Comparison of ENCODE assay signal across 1 cellular context in the genomic region with DNA sequence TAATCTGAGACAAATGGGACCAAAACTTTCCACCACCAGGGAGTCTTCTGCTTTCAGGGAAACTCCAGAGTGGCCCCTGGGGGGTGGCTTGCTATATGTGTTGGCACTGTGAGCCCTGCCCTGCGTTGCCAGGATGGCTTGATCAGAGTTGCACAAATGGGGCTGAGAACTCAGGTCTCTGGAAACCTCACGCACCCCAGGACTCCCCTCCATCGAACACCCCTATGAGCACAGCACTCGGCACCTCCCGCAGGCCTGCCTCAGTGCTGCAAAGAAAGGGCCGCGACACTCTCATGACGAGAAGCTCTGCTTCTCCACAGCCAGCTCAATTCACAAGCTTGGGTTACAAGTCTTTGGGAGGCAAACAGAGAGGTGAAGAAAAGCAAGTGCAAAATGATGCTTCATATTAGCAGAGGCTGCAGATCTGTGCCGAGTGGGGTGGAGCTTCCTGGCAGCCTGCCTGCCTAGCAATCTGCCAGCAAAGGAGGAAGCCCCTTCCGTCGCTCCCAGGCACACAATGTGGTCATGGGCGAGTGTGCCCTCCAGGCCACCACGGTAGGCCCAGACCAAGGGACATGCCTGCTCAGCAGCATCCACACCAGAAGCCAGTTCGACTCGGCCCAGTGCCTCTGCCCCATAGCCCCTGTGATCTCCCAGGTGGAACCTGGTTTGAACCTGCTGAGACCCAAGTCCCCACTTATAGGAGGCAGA.
A peak's percentile ranks its signal among the peaks of the same experiment; 100 is the strongest.
TF ChIP-seq lines count a peak whose summit lies in the region.

No MANE protein-coding gene starts in this region.

TF ChIP-seq in GM12878, 131 proteins besides CTCF, POLR2A, EP300 and RAD21 (continued from another document):
- TF ChIP-seq, protein P1, sequence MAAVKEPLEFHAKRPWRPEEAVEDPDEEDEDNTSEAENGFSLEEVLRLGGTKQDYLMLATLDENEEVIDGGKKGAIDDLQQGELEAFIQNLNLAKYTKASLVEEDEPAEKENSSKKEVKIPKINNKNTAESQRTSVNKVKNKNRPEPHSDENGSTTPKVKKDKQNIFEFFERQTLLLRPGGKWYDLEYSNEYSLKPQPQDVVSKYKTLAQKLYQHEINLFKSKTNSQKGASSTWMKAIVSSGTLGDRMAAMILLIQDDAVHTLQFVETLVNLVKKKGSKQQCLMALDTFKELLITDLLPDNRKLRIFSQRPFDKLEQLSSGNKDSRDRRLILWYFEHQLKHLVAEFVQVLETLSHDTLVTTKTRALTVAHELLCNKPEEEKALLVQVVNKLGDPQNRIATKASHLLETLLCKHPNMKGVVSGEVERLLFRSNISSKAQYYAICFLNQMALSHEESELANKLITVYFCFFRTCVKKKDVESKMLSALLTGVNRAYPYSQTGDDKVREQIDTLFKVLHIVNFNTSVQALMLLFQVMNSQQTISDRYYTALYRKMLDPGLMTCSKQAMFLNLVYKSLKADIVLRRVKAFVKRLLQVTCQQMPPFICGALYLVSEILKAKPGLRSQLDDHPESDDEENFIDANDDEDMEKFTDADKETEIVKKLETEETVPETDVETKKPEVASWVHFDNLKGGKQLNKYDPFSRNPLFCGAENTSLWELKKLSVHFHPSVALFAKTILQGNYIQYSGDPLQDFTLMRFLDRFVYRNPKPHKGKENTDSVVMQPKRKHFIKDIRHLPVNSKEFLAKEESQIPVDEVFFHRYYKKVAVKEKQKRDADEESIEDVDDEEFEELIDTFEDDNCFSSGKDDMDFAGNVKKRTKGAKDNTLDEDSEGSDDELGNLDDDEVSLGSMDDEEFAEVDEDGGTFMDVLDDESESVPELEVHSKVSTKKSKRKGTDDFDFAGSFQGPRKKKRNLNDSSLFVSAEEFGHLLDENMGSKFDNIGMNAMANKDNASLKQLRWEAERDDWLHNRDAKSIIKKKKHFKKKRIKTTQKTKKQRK (IDR thresholded peaks at IDR 0.05; ENCODE audit: low read depth, low read length) = no peak
- TF ChIP-seq TAF1 (IDR thresholded peaks at IDR 0.05; ENCODE audit: borderline replicate concordance, low read depth, low read length) (0 out of 2 replicates have a peak, but pooled peaks have one; percentile 63), MYC (IDR thresholded peaks at IDR 0.05; ENCODE audit: insufficient read depth, insufficient read length, insufficient replicate concordance, low read length, severe bottlenecking) (no peak), POLR2AphosphoS5 (IDR thresholded peaks at IDR 0.05; ENCODE audit: low read length) (peak; percentile 63), NR2C1 (IDR thresholded peaks at IDR 0.05) (no peak), BCL11A (IDR thresholded peaks at IDR 0.05; ENCODE audit: low read depth, low read length) (0 out of 2 replicates have a peak, but pooled peaks have one; percentile 1), DPF2 (IDR thresholded peaks at IDR 0.05) (0 out of 2 replicates have a peak, but pooled peaks have one; percentile 25), SIX5 (IDR thresholded peaks at IDR 0.05; ENCODE audit: low read depth, low read length, severe bottlenecking) (no peak), MEF2B (IDR thresholded peaks at IDR 0.05; ENCODE audit: partially characterized antibody, poor library complexity, severe bottlenecking) (peak; percentile 3), SPI1 (IDR thresholded peaks at IDR 0.05; ENCODE audit: borderline replicate concordance, insufficient read depth, low read depth, low read length) (peak; percentile 29), SRF (IDR thresholded peaks at IDR 0.05; ENCODE audit: low read depth in 2 of 2, low read length in 2 of 2) (no peak), BMI1 (IDR thresholded peaks at IDR 0.05; ENCODE audit: borderline replicate concordance) (0 out of 2 replicates have a peak, but pooled peaks have one; percentile 6), IRF4 (IDR thresholded peaks at IDR 0.05; ENCODE audit: low read depth, low read length) (0 out of 2 replicates have a peak, but pooled peaks have one; percentile 12)
- TF ChIP-seq, protein P2, sequence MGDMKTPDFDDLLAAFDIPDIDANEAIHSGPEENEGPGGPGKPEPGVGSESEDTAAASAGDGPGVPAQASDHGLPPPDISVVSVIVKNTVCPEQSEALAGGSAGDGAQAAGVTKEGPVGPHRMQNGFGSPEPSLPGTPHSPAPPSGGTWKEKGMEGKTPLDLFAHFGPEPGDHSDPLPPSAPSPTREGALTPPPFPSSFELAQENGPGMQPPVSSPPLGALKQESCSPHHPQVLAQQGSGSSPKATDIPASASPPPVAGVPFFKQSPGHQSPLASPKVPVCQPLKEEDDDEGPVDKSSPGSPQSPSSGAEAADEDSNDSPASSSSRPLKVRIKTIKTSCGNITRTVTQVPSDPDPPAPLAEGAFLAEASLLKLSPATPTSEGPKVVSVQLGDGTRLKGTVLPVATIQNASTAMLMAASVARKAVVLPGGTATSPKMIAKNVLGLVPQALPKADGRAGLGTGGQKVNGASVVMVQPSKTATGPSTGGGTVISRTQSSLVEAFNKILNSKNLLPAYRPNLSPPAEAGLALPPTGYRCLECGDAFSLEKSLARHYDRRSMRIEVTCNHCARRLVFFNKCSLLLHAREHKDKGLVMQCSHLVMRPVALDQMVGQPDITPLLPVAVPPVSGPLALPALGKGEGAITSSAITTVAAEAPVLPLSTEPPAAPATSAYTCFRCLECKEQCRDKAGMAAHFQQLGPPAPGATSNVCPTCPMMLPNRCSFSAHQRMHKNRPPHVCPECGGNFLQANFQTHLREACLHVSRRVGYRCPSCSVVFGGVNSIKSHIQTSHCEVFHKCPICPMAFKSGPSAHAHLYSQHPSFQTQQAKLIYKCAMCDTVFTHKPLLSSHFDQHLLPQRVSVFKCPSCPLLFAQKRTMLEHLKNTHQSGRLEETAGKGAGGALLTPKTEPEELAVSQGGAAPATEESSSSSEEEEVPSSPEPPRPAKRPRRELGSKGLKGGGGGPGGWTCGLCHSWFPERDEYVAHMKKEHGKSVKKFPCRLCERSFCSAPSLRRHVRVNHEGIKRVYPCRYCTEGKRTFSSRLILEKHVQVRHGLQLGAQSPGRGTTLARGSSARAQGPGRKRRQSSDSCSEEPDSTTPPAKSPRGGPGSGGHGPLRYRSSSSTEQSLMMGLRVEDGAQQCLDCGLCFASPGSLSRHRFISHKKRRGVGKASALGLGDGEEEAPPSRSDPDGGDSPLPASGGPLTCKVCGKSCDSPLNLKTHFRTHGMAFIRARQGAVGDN (IDR thresholded peaks at IDR 0.05) = peak; percentile 18; the same call in 1 of the 2 replicates
- TF ChIP-seq, protein P3, sequence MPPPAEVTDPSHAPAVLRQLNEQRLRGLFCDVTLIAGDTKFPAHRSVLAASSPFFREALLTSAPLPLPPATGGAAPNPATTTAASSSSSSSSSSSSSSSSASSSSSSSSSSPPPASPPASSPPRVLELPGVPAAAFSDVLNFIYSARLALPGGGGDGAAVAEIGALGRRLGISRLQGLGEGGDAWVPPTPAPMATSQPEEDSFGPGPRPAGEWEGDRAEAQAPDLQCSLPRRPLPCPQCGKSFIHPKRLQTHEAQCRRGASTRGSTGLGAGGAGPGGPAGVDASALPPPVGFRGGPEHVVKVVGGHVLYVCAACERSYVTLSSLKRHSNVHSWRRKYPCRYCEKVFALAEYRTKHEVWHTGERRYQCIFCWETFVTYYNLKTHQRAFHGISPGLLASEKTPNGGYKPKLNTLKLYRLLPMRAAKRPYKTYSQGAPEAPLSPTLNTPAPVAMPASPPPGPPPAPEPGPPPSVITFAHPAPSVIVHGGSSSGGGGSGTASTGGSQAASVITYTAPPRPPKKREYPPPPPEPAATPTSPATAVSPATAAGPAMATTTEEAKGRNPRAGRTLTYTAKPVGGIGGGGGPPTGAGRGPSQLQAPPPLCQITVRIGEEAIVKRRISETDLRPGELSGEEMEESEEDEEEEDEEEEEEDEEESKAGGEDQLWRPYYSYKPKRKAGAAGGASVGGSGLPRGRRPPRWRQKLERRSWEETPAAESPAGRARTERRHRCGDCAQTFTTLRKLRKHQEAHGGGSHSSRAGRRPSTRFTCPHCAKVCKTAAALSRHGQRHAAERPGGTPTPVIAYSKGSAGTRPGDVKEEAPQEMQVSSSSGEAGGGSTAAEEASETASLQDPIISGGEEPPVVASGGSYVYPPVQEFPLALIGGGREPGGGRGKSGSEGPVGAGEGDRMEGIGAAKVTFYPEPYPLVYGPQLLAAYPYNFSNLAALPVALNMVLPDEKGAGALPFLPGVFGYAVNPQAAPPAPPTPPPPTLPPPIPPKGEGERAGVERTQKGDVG (CRISPR knock-in tag; IDR thresholded peaks at IDR 0.05) = no peak
- TF ChIP-seq, protein P4, sequence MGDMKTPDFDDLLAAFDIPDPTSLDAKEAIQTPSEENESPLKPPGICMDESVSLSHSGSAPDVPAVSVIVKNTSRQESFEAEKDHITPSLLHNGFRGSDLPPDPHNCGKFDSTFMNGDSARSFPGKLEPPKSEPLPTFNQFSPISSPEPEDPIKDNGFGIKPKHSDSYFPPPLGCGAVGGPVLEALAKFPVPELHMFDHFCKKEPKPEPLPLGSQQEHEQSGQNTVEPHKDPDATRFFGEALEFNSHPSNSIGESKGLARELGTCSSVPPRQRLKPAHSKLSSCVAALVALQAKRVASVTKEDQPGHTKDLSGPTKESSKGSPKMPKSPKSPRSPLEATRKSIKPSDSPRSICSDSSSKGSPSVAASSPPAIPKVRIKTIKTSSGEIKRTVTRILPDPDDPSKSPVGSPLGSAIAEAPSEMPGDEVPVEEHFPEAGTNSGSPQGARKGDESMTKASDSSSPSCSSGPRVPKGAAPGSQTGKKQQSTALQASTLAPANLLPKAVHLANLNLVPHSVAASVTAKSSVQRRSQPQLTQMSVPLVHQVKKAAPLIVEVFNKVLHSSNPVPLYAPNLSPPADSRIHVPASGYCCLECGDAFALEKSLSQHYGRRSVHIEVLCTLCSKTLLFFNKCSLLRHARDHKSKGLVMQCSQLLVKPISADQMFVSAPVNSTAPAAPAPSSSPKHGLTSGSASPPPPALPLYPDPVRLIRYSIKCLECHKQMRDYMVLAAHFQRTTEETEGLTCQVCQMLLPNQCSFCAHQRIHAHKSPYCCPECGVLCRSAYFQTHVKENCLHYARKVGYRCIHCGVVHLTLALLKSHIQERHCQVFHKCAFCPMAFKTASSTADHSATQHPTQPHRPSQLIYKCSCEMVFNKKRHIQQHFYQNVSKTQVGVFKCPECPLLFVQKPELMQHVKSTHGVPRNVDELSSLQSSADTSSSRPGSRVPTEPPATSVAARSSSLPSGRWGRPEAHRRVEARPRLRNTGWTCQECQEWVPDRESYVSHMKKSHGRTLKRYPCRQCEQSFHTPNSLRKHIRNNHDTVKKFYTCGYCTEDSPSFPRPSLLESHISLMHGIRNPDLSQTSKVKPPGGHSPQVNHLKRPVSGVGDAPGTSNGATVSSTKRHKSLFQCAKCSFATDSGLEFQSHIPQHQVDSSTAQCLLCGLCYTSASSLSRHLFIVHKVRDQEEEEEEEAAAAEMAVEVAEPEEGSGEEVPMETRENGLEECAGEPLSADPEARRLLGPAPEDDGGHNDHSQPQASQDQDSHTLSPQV (IDR thresholded peaks at IDR 0.05) = no peak
